Comparison of ENCODE assay signal across 8 cellular contexts in genomic region chr17:42676424-42677011, GRCh38. TPM values are rescaled to one million over a fixed set of nuclear protein-coding genes. Genes with fewer than 3 reads are reported as not detected.
DNase-seq lines count a peak whose midpoint lies in the region; ATAC-seq and TF ChIP-seq lines count a peak whose summit lies in the region.

A gene with protein sequence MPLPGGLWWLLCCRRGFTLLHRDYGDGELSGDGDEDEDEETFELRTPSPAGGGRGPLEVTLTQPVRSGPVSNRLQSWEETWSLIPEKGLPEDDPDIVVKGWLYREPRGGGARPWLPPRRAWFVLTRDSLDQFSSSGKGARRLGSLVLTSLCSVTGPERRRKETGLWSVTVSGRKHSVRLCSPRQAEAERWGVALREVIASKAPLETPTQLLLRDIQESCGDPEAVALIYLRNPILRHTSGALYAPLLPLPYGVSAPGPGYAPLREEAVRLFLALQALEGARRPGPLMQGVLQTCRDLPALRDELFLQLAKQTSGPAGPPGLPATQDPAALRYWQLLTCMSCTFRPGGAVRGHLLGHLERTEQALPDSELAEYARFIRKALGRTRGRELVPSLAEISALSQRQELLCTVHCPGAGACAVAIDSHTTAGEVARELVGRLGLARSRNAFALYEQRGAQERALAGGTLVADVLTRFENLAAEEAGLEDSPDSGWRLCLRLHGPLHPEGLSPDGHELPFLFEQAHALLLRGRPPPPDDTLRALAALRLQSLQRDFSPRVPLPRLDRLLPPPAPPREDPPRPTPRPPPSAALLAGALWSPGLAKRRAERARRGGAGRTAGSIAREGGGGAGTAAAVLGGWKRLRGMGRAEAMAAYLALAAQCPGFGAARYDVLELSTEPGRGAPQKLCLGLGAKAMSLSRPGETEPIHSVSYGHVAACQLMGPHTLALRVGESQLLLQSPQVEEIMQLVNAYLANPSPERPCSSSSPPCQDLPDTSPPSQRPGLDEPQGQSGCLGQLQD (minus strand): TSS chr17:42676994. CDS start chr17:42676563, 431 bp downstream.

- H3K9me3 ChIP-seq in OCI-LY7 (ENCODE audit: low read length) (no peaks in the 10 kb centered on the region), mesodermal cell (ENCODE audit: control insufficient read depth, low read length) (no peaks in the 10 kb centered on the region), upper lobe of right lung (no peaks in the 10 kb centered on the region)

- H3K4me1 ChIP-seq in OCI-LY7 (ENCODE audit: insufficient read depth, low read length, poor library complexity, severe bottlenecking) = peaks cover 61% of the 10 kb centered on the region
- H3K4me1 ChIP-seq in mesodermal cell (ENCODE audit: control insufficient read depth, insufficient read depth, low read length, poor library complexity, severe bottlenecking) = peaks cover 35% of the 10 kb centered on the region
- peaks cover 54% of the 10 kb centered on the region for H3K4me1 ChIP-seq in upper lobe of right lung

- H3K36me3 ChIP-seq in OCI-LY7 (ENCODE audit: insufficient read depth, low read length) = no peaks in the 10 kb centered on the region; the same call in 1 of the 2 replicates
- peaks cover 21% of the 10 kb centered on the region for H3K36me3 ChIP-seq in mesodermal cell (ENCODE audit: control insufficient read depth, insufficient read depth, low read length)
- peaks cover 22% of the 10 kb centered on the region for H3K36me3 ChIP-seq in upper lobe of right lung

- H3K4me3 ChIP-seq in OCI-LY7 (ENCODE audit: low read depth, low read length, poor library complexity, severe bottlenecking) = peak within 1 kb of the TSS; percentile 82
- H3K4me3 ChIP-seq in mesodermal cell (ENCODE audit: extremely low read depth, insufficient read depth, low read length, poor library complexity, severe bottlenecking) = peak within 1 kb of the TSS; percentile 79
- H3K4me3 ChIP-seq in upper lobe of right lung = peak within 1 kb of the TSS; percentile 89

- no peaks in the 10 kb centered on the region for H3K9me2 ChIP-seq in OCI-LY7 (ENCODE audit: insufficient read depth, low read length)

- H3K27me3 ChIP-seq in upper lobe of right lung = no peaks in the 10 kb centered on the region

- peak within 1 kb of the TSS; percentile 78 for H3K4me3 Mint-ChIP-seq in activated CD4-positive, alpha-beta T cell treated with anti-CD3 and anti-CD28 coated beads, Interleukin-2, amount 10 ng/mL, durations not matched to agents 7 days and 5 days
- peak within 1 kb of the TSS; percentile 87 for H3K4me3 Mint-ChIP-seq in dendritic cell treated with granulocyte-macrophage colony-stimulating factor and Interleukin-4, amounts not matched to agents 40 ng/mL and 50 ng/mL, for 4 days

- TF ChIP-seq CTCF in OCI-LY7 (conservative IDR thresholded peaks at IDR 0.05; ENCODE audit: low read length) = no peak
- TF ChIP-seq CTCF in upper lobe of right lung (IDR thresholded peaks at IDR 0.05) = peak; percentile 28

- intact Hi-C loops in OCI-LY7 (cut with micrococcal nuclease; ENCODE audit: unreplicated experiment) = no loop called here
- intact Hi-C loops in dendritic cell treated with granulocyte-macrophage colony-stimulating factor and Interleukin-4, amounts not matched to agents 40 ng/mL and 50 ng/mL, for 4 days (cut with micrococcal nuclease) = no loop called here
- intact Hi-C loops in upper lobe of right lung (cut with DNase I) = loop anchor here (2.0 kb wide), 1 partner anchor 98 kb away; no protein-coding TSS in a partner anchor

- POLR2A ChIA-PET in activated CD4-positive, alpha-beta T cell treated with anti-CD3 and anti-CD28 coated beads, Interleukin-2, amount 10 ng/mL, durations not matched to agents 7 days and 5 days (lab: Charles Lee) = interaction anchor here (0.5 kb wide), 1 partner anchor 29 kb away, joined by 3 read pairs; no protein-coding TSS in a partner anchor
- POLR2A ChIA-PET in OCI-LY7 (lab: Charles Lee) = interaction anchor here (0.7 to 2.5 kb wide), 7 partner anchors 17 to 113 kb away, joined by 3 to 9 read pairs (median 7); partner anchors contain the start of genes PSMC3IP and TUBG2

- no peaks in the 10 kb centered on the region for H3K79me2 ChIP-seq in OCI-LY7 (ENCODE audit: insufficient read depth, low read depth, low read length)

- peaks cover 49% of the 10 kb centered on the region for H3K4me1 Mint-ChIP-seq in activated CD4-positive, alpha-beta T cell treated with anti-CD3 and anti-CD28 coated beads, Interleukin-2, amount 10 ng/mL, durations not matched to agents 7 days and 5 days
- H3K4me1 Mint-ChIP-seq in dendritic cell treated with granulocyte-macrophage colony-stimulating factor and Interleukin-4, amounts not matched to agents 40 ng/mL and 50 ng/mL, for 4 days (ENCODE audit: low read depth) = peaks cover 57% of the 10 kb centered on the region

- H3K27ac ChIP-seq in OCI-LY7 (ENCODE audit: low read depth, low read length, poor library complexity, severe bottlenecking) = peak within 1 kb of the TSS; percentile 68
- H3K27ac ChIP-seq in mesodermal cell (ENCODE audit: low read depth, low read length, severe bottlenecking) = peak within 1 kb of the TSS; percentile 90
- peak within 1 kb of the TSS; percentile 89 for H3K27ac ChIP-seq in upper lobe of right lung

- no peaks in the 10 kb centered on the region for H4K20me1 ChIP-seq in OCI-LY7 (ENCODE audit: insufficient read depth, low read length)

- H3K36me3 Mint-ChIP-seq in activated CD4-positive, alpha-beta T cell treated with anti-CD3 and anti-CD28 coated beads, Interleukin-2, amount 10 ng/mL, durations not matched to agents 7 days and 5 days (ENCODE audit: low read depth) = no peaks in the 10 kb centered on the region
- H3K36me3 Mint-ChIP-seq in dendritic cell treated with granulocyte-macrophage colony-stimulating factor and Interleukin-4, amounts not matched to agents 40 ng/mL and 50 ng/mL, for 4 days (ENCODE audit: low read depth) = no peaks in the 10 kb centered on the region

- H3K4me2 ChIP-seq in OCI-LY7 (ENCODE audit: low read length) = peak within 1 kb of the TSS; percentile 97

- DNase-seq in activated CD4-positive, alpha-beta T cell treated with anti-CD3 and anti-CD28 coated beads, Interleukin-2, amount 10 ng/mL, durations not matched to agents 7 days and 5 days = no peak
- no peak for DNase-seq in activated CD4-positive, alpha-beta T cell treated with anti-CD3 and anti-CD28 coated beads for 1 hour
- DNase-seq in OCI-LY7 (ENCODE audit: low spot score) (peak; percentile 59), upper lobe of right lung (no peak), DMS153 (lab: John Stamatoyannopoulos, UW) (no peak)

- peak within 1 kb of the TSS; percentile 86 for H3K27ac Mint-ChIP-seq in activated CD4-positive, alpha-beta T cell treated with anti-CD3 and anti-CD28 coated beads, Interleukin-2, amount 10 ng/mL, durations not matched to agents 7 days and 5 days
- peak within 1 kb of the TSS; percentile 95 for H3K27ac Mint-ChIP-seq in dendritic cell treated with granulocyte-macrophage colony-stimulating factor and Interleukin-4, amounts not matched to agents 40 ng/mL and 50 ng/mL, for 4 days

- CTCF ChIA-PET in activated CD4-positive, alpha-beta T cell treated with anti-CD3 and anti-CD28 coated beads, Interleukin-2, amount 10 ng/mL, durations not matched to agents 7 days and 5 days (lab: Charles Lee) = interaction anchor here (0.6 to 2.7 kb wide), 4 partner anchors 9 to 1967 kb away, joined by 3 to 14 read pairs (median 3); no protein-coding TSS in a partner anchor
- CTCF ChIA-PET in OCI-LY7 (lab: Charles Lee; ENCODE audit: unreplicated experiment) = interaction anchor here (0.5 to 2.3 kb wide), 2 partner anchors 49 to 98 kb away, joined by 3 to 8 read pairs; no protein-coding TSS in a partner anchor

- peaks cover 46% of the 10 kb centered on the region for H3K27me3 Mint-ChIP-seq in activated CD4-positive, alpha-beta T cell treated with anti-CD3 and anti-CD28 coated beads, Interleukin-2, amount 10 ng/mL, durations not matched to agents 7 days and 5 days
- peaks cover 66% of the 10 kb centered on the region for H3K27me3 Mint-ChIP-seq in dendritic cell treated with granulocyte-macrophage colony-stimulating factor and Interleukin-4, amounts not matched to agents 40 ng/mL and 50 ng/mL, for 4 days

- H2AFZ ChIP-seq in OCI-LY7 (ENCODE audit: low read length) = peak within 1 kb of the TSS; percentile 45; the same call in 1 of the 2 replicates

- BruUV-seq in OCI-LY7 (replicated peaks; lab: Mats Ljungman, UMichigan) = no TSS peak

- ATAC-seq in upper lobe of right lung (no peak), HG03457 (IDR thresholded peaks at IDR 0.05; ENCODE audit: unreplicated experiment) (no peak)

- WGBS in mesodermal cell (ENCODE audit: insufficient coverage in 2 of 2), 2 experiments = 0 to 1% methylated on average over 30 of the region's 51 CpGs

- no peaks in the 10 kb centered on the region for H3K9me3 Mint-ChIP-seq in activated CD4-positive, alpha-beta T cell treated with anti-CD3 and anti-CD28 coated beads, Interleukin-2, amount 10 ng/mL, durations not matched to agents 7 days and 5 days
- no peaks in the 10 kb centered on the region for H3K9me3 Mint-ChIP-seq in dendritic cell treated with granulocyte-macrophage colony-stimulating factor and Interleukin-4, amounts not matched to agents 40 ng/mL and 50 ng/mL, for 4 days

RNA-seq across cellular contexts. Expression of the gene that starts here (rescaled TPM):
- total RNA-seq in activated CD4-positive, alpha-beta T cell treated with anti-CD3 and anti-CD28 coated beads, Interleukin-2, amount 10 ng/mL, durations not matched to agents 7 days and 5 days = 1 to 10 TPM in 1 of 2 experiments, under 1 TPM in 1; 0.85 to 1.3 TPM
- 17.0 and 24.4 TPM in 2 replicates for total RNA-seq in OCI-LY7 (2014; rRNA removed; shearing (Covaris generic))
- total RNA-seq in OCI-LY7 (2022) = 42.9 and 47.5 TPM in 2 replicates
- 17.2 TPM for polyA plus RNA-seq in mesodermal cell (2013, experiment 1 of 2)
- 12.4 TPM for polyA plus RNA-seq in mesodermal cell (2013, experiment 2 of 2)
- total RNA-seq in upper lobe of right lung = 26.4 TPM

Comparison
In these comparisons a context has a peak if more than half of its experiments do, and no peak if none do; other contexts are left out.
1. RNA of the gene that starts here (total RNA-seq): 17.0 to 47.5 TPM in OCI-LY7 and 26.4 TPM in upper lobe of right lung (single experiment); 0.85 to 1.3 TPM in activated CD4-positive, alpha-beta T cell treated with anti-CD3 and anti-CD28 coated beads, Interleukin-2, amount 10 ng/mL, durations not matched to agents 7 days and 5 days; every median in the first group is over 4 times any median in the second.
2. Peak in every context shown above with its lines, with median percentiles within 50 percentile points of each other: H3K27ac ChIP-seq and H3K4me3 ChIP-seq.